In the genomic region with DNA sequence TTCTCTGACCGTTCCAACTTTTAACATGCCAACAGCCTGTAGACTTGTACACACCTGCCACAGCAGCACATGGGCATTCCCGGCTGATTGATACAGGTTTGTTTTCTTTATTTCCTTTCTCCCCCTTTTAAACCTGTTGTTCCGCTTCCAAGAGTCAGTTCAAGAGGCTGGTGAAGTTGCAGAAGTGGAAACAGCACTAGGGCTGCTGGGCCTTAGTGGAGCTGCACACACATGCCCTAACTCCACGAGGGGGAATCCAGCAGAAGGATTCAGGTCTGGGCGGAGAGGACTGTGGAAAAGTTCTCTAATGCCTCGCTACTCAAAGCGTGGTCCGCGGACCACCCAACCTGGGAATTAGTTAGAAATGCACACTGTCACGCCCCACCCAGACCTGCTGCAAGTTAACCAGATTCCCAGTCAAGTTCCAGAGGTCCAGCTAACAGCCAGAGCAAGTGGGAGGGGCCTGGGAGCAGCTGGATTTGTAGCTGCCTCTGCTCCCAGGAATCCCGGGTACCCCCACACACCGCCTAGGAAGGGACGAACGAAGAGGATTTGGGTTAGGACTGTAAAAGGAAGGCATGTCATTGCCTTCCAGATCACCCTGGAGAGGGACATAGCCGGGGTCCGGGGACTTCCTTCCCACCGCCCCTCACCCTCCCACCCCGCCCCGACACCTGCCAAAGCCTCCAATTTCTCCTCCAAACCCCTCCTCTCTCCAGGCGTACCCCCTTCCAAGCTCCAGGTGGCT, we compare ENCODE assay signal across 8 cellular contexts. TPM values are rescaled to one million over a fixed set of nuclear protein-coding genes. Genes with fewer than 3 reads are reported as not detected.
DNase-seq lines count a peak whose midpoint lies in the region; ATAC-seq and TF ChIP-seq lines count a peak whose summit lies in the region.

No MANE protein-coding gene starts in this region.

- no peaks in the 10 kb centered on the region for H3K79me2 ChIP-seq in H9 (ENCODE audit: insufficient read depth, low read length)

- H3K23ac ChIP-seq in H9 (ENCODE audit: insufficient read length, low read depth, low read length), result no peak overlapping the region

- peaks cover 20 to 22% of the 10 kb centered on the region in 2 experiments for H3K4me1 Mint-ChIP-seq in H9

- no peak overlapping the region for H4K91ac ChIP-seq in H9 (ENCODE audit: insufficient read length, low read depth, low read length)

- no peaks in the 10 kb centered on the region for H3K9me3 Mint-ChIP-seq in H9

- peak overlapping the region; percentile 98 to 99 for H3K4me3 Mint-ChIP-seq in H9

- no peaks in the 10 kb centered on the region for H3K4me1 ChIP-seq in H9 (ENCODE audit: insufficient read depth, low read length)
- H3K4me1 ChIP-seq in body of pancreas, result peaks cover 28% of the 10 kb centered on the region

- H3K36me3 Mint-ChIP-seq in H9 (ENCODE audit: insufficient read depth in 1 of 3, low read depth in 3 of 3), result peaks cover 3 to 8% (median 8%) of the 10 kb centered on the region in 3 experiments; a peak in 5 of 7 replicates

- H3K27ac ChIP-seq in H9 (ENCODE audit: insufficient read length, low read depth, low read length) (no peak overlapping the region), body of pancreas (peak overlapping the region; percentile 29 to 70 (median 50)), skin epidermis (peak overlapping the region in 20 of 21 experiments; percentile 49 to 89 (median 83))

- peak; percentile 34 for ATAC-seq in body of pancreas

- no peak overlapping the region for H2BK15ac ChIP-seq in H9 (ENCODE audit: low read depth, low read length)

- H3T11ph ChIP-seq in H9 (ENCODE audit: low read length), result no peak overlapping the region

- peak overlapping the region; percentile 95 for H2AFZ ChIP-seq in H9 (ENCODE audit: low read length)

- H3K18ac ChIP-seq in H9 (ENCODE audit: insufficient read length, low read depth, low read length), result no peak overlapping the region

- H3K27ac Mint-ChIP-seq in H9, result peak overlapping the region; percentile 49 to 97 (median 93); a peak in 2 of 7 replicates

- DNase-seq in NCI-H2227 (lab: John Stamatoyannopoulos, UW; ENCODE audit: unreplicated experiment) (peak; percentile 22), NCI-H2227 treated with DMSO at 0.1 percent for 48 hours (lab: John Stamatoyannopoulos, UW) (no peak), H9 (peak; percentile 75), NCI-H69 (lab: John Stamatoyannopoulos, UW) (peak; percentile 80), body of pancreas (peak; percentile 38 to 69 (median 48)), iPS-NIHi7 (ENCODE audit: extremely low spot score) (peak; percentile 70), DMS153 (lab: John Stamatoyannopoulos, UW) (no peak)

- H3K36me3 ChIP-seq in body of pancreas (replicated peaks in 1 of 2; ENCODE audit: insufficient read depth in 1 of 2, low read depth in 2 of 2), result peaks cover 0 to 3% of the 10 kb centered on the region in 2 donors

- H3K27me3 ChIP-seq in H9 (ENCODE audit: insufficient read depth, low read length) (no peaks in the 10 kb centered on the region), body of pancreas (no peaks in the 10 kb centered on the region)

- no peak overlapping the region for H3K9ac ChIP-seq in H9 (ENCODE audit: extremely low read depth, insufficient read length, low read length)

- no peak overlapping the region for H4K5ac ChIP-seq in H9 (ENCODE audit: insufficient read length, low read depth, low read length)

- TF ChIP-seq POLR2A in body of pancreas (IDR thresholded peaks at IDR 0.05), result no peak

- H3K4ac ChIP-seq in H9 (ENCODE audit: low read depth, low read length), result no peak overlapping the region

- no peak overlapping the region for H4K8ac ChIP-seq in H9 (replicated peaks; ENCODE audit: insufficient read length, low read depth, low read length)

- no peaks in the 10 kb centered on the region for H3K9me3 ChIP-seq in H9 (ENCODE audit: control insufficient read depth, low read depth, low read length)
- H3K9me3 ChIP-seq in body of pancreas, result no peaks in the 10 kb centered on the region

- H3K14ac ChIP-seq in H9 (ENCODE audit: insufficient read depth, low read length), result no peak overlapping the region

- no CpG with 5 or more reads among the region's 20 CpGs for WGBS in H9 (ENCODE audit: extremely low coverage, insufficient read length, low lambda C conversion rate)
- 3% methylated on average over 11 to 20 of the region's 20 CpGs for WGBS in body of pancreas, 2 donors

- no peaks in the 10 kb centered on the region for H3K79me1 ChIP-seq in H9 (ENCODE audit: insufficient read depth, low read depth, low read length, poor library complexity, severe bottlenecking)

- no peak overlapping the region for H2BK20ac ChIP-seq in H9 (ENCODE audit: low read depth, low read length, poor library complexity, severe bottlenecking)

- no peaks in the 10 kb centered on the region for H4K20me1 ChIP-seq in H9 (ENCODE audit: control insufficient read depth, insufficient read depth, insufficient read length)

- H2AK5ac ChIP-seq in H9 (ENCODE audit: insufficient read length, low read length), result no peak overlapping the region

- H3K4me2 ChIP-seq in H9 (ENCODE audit: insufficient read depth, insufficient read length, low read length), result peak overlapping the region; percentile 76

- peak overlapping the region; percentile 63 to 78 for H3K4me3 ChIP-seq in body of pancreas
- H3K4me3 ChIP-seq in skin epidermis, result peak overlapping the region; percentile 43 to 82 (median 62)

- no peak overlapping the region for H2BK5ac ChIP-seq in H9 (ENCODE audit: insufficient read length, low read length)

- H3K56ac ChIP-seq in H9 (ENCODE audit: insufficient read length, low read depth, low read length), result no peak overlapping the region

- no peak overlapping the region for H2BK12ac ChIP-seq in H9 (ENCODE audit: insufficient read length, low read depth, low read length)

- intact Hi-C loops in body of pancreas (cut with DNase I), result no loop called here

- H3K23me2 ChIP-seq in H9 (ENCODE audit: insufficient read length, low read depth, low read length, poor library complexity, severe bottlenecking), result peaks cover 4% of the 10 kb centered on the region

- TF ChIP-seq CTCF in H9 (conservative IDR thresholded peaks at IDR 0.05) (no peak), body of pancreas (IDR thresholded peaks at IDR 0.05) (no peak)

- no peaks in the 10 kb centered on the region; the same call in none of the 2 replicates for H3K27me3 Mint-ChIP-seq in H9 (ENCODE audit: low read depth)

- no peak overlapping the region for H2BK120ac ChIP-seq in H9 (ENCODE audit: low read depth, low read length, poor library complexity, severe bottlenecking)

RNA-seq across cellular contexts. Expression of a gene that starts 0.5 kb away (rescaled TPM):
- total RNA-seq in H9 (2021) (14.5 and 15.2 TPM in 2 replicates), body of pancreas (10 to 100 TPM; 27.8 to 39.6 TPM)

Comparison
In these comparisons a context has a peak if more than half of its experiments do, and no peak if none do; other contexts are left out.
1. DNase-seq: peak in NCI-H2227 (single experiment), H9 (single experiment), NCI-H69 (single experiment), body of pancreas (4 of 4) and iPS-NIHi7 (single experiment); none in NCI-H2227 treated with DMSO at 0.1 percent for 48 hours (single experiment) and DMS153 (single experiment).